In the genomic region with DNA sequence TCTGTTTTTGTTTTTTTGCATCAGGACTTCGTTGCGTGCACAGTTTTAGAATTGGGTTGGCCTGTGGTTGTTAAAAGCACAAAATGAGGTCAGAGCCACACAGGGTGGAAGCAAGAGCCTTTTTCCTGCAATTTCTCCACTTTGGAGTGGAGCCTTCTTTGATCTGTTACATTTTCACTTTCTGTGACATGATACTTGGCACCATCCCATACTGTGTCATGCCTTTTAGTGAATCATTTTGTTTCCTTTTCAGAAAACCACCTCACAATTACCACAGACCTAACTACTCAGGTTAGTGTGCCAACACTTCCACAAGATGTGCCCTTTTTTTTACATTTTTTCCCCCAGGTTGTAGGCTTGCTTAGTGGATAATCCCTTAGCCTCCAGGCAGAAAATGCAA, we compare ENCODE assay signal across 1 cellular context.
TF ChIP-seq lines count a peak whose summit lies in the region.

No MANE protein-coding gene starts in this region.

TF ChIP-seq in IMR-90, 13 proteins besides CTCF, POLR2A, EP300 and RAD21 (continued from another document):
- TF ChIP-seq, protein P1, sequence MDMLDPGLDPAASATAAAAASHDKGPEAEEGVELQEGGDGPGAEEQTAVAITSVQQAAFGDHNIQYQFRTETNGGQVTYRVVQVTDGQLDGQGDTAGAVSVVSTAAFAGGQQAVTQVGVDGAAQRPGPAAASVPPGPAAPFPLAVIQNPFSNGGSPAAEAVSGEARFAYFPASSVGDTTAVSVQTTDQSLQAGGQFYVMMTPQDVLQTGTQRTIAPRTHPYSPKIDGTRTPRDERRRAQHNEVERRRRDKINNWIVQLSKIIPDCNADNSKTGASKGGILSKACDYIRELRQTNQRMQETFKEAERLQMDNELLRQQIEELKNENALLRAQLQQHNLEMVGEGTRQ (IDR thresholded peaks at IDR 0.05; ENCODE audit: low read depth, low read length): no peak
- TF ChIP-seq FOS (IDR thresholded peaks at IDR 0.05; ENCODE audit: low read depth, low read length): no peak
- TF ChIP-seq BHLHE40 (IDR thresholded peaks at IDR 0.05; ENCODE audit: low read depth, low read length): no peak
- TF ChIP-seq NFE2L2 (IDR thresholded peaks at IDR 0.05; ENCODE audit: low read depth, low read length): no peak
- no peak for TF ChIP-seq CEBPB (IDR thresholded peaks at IDR 0.05; ENCODE audit: low read depth, low read length)
- TF ChIP-seq RCOR1 (IDR thresholded peaks at IDR 0.05; ENCODE audit: insufficient replicate concordance, low read length): no peak
